1 cellular context compared by ENCODE assay signal in the genomic region with DNA sequence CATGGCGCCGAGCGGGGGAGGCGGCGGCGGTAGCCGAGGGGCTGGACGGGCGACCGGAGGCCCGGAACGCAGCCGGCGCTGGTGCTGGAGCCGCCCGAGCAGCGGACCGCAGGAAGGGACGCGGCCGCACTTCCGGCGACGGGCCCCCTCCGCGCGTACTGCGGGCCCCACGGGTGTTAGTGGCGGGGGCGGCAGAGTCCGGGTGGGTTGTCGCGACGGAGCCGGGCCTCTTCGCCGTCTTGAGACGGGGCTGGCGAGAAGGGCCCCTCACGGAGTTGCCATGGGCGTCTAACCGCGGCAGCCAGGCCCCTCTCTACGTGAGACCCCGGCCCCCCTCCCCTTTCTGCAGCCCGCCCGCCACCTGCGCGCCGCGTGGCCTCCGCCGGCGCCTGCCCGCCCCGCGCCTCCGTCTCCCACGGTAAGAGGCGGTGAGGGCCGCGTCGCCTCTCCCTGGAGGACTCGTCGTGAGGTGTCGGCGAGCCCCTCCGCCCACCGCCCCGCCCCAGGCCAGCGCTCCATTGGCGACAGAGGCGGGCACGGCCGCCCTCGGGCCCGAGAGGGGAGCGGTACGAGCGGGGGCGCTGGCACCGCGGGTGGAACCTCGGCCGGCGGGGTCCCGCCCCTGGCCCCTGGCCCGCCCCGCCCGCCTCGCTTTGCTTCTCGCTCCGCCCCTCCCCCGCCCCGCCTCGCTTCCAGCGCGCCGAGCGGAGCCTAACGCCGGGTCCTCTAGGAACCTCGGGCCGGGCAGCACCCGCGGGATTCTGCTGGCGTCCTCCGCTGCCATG.
TF ChIP-seq lines count a peak whose summit lies in the region.

A gene with protein sequence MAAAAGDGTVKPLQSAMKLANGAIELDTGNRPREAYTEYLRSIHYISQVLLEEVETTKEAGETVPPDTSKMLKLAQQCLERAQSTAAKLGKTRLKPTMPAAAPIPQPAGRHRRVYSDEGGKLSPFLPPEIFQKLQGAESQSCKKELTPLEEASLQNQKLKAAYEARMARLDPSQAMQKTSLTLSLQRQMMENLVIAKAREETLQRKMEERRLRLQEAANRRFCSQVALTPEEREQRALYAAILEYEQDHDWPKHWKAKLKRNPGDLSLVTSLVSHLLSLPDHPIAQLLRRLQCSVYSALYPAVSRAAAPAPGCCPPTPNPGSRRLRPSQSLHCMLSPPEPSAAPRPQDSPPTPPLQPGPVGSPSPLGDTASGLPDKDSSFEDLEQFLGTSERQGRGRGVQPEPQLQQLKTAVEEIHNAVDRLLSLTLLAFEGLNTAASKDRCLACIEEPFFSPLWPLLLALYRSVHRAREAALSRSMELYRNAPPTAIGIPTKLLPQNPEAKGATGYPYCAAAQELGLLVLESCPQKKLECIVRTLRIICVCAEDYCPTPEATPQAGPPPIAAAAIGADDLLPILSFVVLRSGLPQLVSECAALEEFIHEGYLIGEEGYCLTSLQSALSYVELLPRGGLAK (minus strand): TSS at position 40 of the 785 bp plus-strand sequence. CDS start 37 bp downstream, at position 3.
A gene with protein sequence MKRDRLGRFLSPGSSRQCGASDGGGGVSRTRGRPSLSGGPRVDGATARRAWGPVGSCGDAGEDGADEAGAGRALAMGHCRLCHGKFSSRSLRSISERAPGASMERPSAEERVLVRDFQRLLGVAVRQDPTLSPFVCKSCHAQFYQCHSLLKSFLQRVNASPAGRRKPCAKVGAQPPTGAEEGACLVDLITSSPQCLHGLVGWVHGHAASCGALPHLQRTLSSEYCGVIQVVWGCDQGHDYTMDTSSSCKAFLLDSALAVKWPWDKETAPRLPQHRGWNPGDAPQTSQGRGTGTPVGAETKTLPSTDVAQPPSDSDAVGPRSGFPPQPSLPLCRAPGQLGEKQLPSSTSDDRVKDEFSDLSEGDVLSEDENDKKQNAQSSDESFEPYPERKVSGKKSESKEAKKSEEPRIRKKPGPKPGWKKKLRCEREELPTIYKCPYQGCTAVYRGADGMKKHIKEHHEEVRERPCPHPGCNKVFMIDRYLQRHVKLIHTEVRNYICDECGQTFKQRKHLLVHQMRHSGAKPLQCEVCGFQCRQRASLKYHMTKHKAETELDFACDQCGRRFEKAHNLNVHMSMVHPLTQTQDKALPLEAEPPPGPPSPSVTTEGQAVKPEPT (plus strand): TSS at position 679 of the 785 bp plus-strand sequence. CDS start 104 bp downstream, at position 783.

TF ChIP-seq in K562, 482 proteins besides CTCF, POLR2A, EP300 and RAD21 (continued from another document and continues in another):
- TF ChIP-seq BACH1 (tag; IDR thresholded peaks at IDR 0.05): no peak
- no peak for TF ChIP-seq ZNF316 (IDR thresholded peaks at IDR 0.05)
- TF ChIP-seq POLR2B (IDR thresholded peaks at IDR 0.05; ENCODE audit: low read depth, partially characterized antibody): no peak
- TF ChIP-seq ZNF76 (CRISPR knock-in tag; IDR thresholded peaks at IDR 0.05; ENCODE audit: borderline replicate concordance): 0 out of 2 replicates have a peak, but pooled peaks have one; percentile 9
- no peak for TF ChIP-seq ZNF3 (CRISPR knock-in tag; IDR thresholded peaks at IDR 0.05)
- no peak for TF ChIP-seq XRCC3 (IDR thresholded peaks at IDR 0.05)
- no peak for TF ChIP-seq ZFP36 (IDR thresholded peaks at IDR 0.05; ENCODE audit: low read depth, low read length, partially characterized antibody)
- no peak for TF ChIP-seq ZNF561 (CRISPR knock-in tag; conservative IDR thresholded peaks at IDR 0.05)
- TF ChIP-seq, protein P1, sequence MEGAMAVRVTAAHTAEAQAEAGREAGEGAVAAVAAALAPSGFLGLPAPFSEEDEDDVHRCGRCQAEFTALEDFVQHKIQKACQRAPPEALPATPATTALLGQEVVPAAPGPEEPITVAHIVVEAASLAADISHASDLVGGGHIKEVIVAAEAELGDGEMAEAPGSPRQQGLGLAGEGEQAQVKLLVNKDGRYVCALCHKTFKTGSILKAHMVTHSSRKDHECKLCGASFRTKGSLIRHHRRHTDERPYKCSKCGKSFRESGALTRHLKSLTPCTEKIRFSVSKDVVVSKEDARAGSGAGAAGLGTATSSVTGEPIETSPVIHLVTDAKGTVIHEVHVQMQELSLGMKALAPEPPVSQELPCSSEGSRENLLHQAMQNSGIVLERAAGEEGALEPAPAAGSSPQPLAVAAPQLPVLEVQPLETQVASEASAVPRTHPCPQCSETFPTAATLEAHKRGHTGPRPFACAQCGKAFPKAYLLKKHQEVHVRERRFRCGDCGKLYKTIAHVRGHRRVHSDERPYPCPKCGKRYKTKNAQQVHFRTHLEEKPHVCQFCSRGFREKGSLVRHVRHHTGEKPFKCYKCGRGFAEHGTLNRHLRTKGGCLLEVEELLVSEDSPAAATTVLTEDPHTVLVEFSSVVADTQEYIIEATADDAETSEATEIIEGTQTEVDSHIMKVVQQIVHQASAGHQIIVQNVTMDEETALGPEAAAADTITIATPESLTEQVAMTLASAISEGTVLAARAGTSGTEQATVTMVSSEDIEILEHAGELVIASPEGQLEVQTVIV (CRISPR knock-in tag; IDR thresholded peaks at IDR 0.05; ENCODE audit: borderline replicate concordance): no peak
- no peak for TF ChIP-seq DACH1 (IDR thresholded peaks at IDR 0.05; ENCODE audit: partially characterized antibody)
- no peak for TF ChIP-seq NFRKB (IDR thresholded peaks at IDR 0.05; ENCODE audit: low read depth)
- no peak for TF ChIP-seq CBX5 (IDR thresholded peaks at IDR 0.05; ENCODE audit: borderline replicate concordance, low read depth)
- no peak for TF ChIP-seq PTRF (tag; IDR thresholded peaks at IDR 0.05)
- TF ChIP-seq, protein P2, sequence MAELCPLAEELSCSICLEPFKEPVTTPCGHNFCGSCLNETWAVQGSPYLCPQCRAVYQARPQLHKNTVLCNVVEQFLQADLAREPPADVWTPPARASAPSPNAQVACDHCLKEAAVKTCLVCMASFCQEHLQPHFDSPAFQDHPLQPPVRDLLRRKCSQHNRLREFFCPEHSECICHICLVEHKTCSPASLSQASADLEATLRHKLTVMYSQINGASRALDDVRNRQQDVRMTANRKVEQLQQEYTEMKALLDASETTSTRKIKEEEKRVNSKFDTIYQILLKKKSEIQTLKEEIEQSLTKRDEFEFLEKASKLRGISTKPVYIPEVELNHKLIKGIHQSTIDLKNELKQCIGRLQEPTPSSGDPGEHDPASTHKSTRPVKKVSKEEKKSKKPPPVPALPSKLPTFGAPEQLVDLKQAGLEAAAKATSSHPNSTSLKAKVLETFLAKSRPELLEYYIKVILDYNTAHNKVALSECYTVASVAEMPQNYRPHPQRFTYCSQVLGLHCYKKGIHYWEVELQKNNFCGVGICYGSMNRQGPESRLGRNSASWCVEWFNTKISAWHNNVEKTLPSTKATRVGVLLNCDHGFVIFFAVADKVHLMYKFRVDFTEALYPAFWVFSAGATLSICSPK (IDR thresholded peaks at IDR 0.05; ENCODE audit: borderline replicate concordance): no peak
- TF ChIP-seq, protein P3, sequence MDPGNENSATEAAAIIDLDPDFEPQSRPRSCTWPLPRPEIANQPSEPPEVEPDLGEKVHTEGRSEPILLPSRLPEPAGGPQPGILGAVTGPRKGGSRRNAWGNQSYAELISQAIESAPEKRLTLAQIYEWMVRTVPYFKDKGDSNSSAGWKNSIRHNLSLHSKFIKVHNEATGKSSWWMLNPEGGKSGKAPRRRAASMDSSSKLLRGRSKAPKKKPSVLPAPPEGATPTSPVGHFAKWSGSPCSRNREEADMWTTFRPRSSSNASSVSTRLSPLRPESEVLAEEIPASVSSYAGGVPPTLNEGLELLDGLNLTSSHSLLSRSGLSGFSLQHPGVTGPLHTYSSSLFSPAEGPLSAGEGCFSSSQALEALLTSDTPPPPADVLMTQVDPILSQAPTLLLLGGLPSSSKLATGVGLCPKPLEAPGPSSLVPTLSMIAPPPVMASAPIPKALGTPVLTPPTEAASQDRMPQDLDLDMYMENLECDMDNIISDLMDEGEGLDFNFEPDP (CRISPR knock-in tag; IDR thresholded peaks at IDR 0.05): no peak
- TF ChIP-seq RBM34 (IDR thresholded peaks at IDR 0.05; ENCODE audit: borderline replicate concordance, insufficient read depth, low read length): 0 out of 2 replicates have a peak, but pooled peaks have one; percentile 36
- no peak for TF ChIP-seq NUFIP1 (IDR thresholded peaks at IDR 0.05; ENCODE audit: partially characterized antibody)
- TF ChIP-seq CHCHD3 (CRISPR knock-in tag; IDR thresholded peaks at IDR 0.05): no peak
- TF ChIP-seq JUNB (CRISPR knock-in tag; conservative IDR thresholded peaks at IDR 0.05): no peak
- TF ChIP-seq, protein P4, sequence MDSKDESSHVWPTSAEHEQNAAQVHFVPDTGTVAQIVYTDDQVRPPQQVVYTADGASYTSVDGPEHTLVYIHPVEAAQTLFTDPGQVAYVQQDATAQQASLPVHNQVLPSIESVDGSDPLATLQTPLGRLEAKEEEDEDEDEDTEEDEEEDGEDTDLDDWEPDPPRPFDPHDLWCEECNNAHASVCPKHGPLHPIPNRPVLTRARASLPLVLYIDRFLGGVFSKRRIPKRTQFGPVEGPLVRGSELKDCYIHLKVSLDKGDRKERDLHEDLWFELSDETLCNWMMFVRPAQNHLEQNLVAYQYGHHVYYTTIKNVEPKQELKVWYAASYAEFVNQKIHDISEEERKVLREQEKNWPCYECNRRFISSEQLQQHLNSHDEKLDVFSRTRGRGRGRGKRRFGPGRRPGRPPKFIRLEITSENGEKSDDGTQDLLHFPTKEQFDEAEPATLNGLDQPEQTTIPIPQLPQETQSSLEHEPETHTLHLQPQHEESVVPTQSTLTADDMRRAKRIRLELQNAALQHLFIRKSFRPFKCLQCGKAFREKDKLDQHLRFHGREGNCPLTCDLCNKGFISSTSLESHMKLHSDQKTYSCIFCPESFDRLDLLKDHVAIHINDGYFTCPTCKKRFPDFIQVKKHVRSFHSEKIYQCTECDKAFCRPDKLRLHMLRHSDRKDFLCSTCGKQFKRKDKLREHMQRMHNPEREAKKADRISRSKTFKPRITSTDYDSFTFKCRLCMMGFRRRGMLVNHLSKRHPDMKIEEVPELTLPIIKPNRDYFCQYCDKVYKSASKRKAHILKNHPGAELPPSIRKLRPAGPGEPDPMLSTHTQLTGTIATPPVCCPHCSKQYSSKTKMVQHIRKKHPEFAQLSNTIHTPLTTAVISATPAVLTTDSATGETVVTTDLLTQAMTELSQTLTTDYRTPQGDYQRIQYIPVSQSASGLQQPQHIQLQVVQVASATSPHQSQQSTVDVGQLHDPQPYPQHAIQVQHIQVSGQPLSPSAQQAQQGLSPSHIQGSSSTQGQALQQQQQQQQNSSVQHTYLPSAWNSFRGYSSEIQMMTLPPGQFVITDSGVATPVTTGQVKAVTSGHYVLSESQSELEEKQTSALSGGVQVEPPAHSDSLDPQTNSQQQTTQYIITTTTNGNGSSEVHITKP (IDR thresholded peaks at IDR 0.05; ENCODE audit: partially characterized antibody): no peak
- TF ChIP-seq, protein P5, sequence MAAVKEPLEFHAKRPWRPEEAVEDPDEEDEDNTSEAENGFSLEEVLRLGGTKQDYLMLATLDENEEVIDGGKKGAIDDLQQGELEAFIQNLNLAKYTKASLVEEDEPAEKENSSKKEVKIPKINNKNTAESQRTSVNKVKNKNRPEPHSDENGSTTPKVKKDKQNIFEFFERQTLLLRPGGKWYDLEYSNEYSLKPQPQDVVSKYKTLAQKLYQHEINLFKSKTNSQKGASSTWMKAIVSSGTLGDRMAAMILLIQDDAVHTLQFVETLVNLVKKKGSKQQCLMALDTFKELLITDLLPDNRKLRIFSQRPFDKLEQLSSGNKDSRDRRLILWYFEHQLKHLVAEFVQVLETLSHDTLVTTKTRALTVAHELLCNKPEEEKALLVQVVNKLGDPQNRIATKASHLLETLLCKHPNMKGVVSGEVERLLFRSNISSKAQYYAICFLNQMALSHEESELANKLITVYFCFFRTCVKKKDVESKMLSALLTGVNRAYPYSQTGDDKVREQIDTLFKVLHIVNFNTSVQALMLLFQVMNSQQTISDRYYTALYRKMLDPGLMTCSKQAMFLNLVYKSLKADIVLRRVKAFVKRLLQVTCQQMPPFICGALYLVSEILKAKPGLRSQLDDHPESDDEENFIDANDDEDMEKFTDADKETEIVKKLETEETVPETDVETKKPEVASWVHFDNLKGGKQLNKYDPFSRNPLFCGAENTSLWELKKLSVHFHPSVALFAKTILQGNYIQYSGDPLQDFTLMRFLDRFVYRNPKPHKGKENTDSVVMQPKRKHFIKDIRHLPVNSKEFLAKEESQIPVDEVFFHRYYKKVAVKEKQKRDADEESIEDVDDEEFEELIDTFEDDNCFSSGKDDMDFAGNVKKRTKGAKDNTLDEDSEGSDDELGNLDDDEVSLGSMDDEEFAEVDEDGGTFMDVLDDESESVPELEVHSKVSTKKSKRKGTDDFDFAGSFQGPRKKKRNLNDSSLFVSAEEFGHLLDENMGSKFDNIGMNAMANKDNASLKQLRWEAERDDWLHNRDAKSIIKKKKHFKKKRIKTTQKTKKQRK (IDR thresholded peaks at IDR 0.05; ENCODE audit: borderline replicate concordance, low read depth, low read length): no peak
- no peak for TF ChIP-seq FOXM1 (IDR thresholded peaks at IDR 0.05; ENCODE audit: low read depth)
- peak; percentile 68; the same call in 1 of the 2 replicates for TF ChIP-seq FOXM1 (CRISPR knock-in tag; IDR thresholded peaks at IDR 0.05; ENCODE audit: low read depth)
- no peak for TF ChIP-seq HOXB6 (CRISPR knock-in tag; IDR thresholded peaks at IDR 0.05; ENCODE audit: borderline replicate concordance)
- peak; percentile 93 for TF ChIP-seq MTA3 (IDR thresholded peaks at IDR 0.05; ENCODE audit: borderline replicate concordance)
- TF ChIP-seq, protein P6, sequence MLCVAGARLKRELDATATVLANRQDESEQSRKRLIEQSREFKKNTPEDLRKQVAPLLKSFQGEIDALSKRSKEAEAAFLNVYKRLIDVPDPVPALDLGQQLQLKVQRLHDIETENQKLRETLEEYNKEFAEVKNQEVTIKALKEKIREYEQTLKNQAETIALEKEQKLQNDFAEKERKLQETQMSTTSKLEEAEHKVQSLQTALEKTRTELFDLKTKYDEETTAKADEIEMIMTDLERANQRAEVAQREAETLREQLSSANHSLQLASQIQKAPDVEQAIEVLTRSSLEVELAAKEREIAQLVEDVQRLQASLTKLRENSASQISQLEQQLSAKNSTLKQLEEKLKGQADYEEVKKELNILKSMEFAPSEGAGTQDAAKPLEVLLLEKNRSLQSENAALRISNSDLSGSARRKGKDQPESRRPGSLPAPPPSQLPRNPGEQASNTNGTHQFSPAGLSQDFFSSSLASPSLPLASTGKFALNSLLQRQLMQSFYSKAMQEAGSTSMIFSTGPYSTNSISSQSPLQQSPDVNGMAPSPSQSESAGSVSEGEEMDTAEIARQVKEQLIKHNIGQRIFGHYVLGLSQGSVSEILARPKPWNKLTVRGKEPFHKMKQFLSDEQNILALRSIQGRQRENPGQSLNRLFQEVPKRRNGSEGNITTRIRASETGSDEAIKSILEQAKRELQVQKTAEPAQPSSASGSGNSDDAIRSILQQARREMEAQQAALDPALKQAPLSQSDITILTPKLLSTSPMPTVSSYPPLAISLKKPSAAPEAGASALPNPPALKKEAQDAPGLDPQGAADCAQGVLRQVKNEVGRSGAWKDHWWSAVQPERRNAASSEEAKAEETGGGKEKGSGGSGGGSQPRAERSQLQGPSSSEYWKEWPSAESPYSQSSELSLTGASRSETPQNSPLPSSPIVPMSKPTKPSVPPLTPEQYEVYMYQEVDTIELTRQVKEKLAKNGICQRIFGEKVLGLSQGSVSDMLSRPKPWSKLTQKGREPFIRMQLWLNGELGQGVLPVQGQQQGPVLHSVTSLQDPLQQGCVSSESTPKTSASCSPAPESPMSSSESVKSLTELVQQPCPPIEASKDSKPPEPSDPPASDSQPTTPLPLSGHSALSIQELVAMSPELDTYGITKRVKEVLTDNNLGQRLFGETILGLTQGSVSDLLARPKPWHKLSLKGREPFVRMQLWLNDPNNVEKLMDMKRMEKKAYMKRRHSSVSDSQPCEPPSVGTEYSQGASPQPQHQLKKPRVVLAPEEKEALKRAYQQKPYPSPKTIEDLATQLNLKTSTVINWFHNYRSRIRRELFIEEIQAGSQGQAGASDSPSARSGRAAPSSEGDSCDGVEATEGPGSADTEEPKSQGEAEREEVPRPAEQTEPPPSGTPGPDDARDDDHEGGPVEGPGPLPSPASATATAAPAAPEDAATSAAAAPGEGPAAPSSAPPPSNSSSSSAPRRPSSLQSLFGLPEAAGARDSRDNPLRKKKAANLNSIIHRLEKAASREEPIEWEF (CRISPR knock-in tag; IDR thresholded peaks at IDR 0.05): no peak
